Comparison of ENCODE assay signal across 8 cellular contexts in the genomic region with DNA sequence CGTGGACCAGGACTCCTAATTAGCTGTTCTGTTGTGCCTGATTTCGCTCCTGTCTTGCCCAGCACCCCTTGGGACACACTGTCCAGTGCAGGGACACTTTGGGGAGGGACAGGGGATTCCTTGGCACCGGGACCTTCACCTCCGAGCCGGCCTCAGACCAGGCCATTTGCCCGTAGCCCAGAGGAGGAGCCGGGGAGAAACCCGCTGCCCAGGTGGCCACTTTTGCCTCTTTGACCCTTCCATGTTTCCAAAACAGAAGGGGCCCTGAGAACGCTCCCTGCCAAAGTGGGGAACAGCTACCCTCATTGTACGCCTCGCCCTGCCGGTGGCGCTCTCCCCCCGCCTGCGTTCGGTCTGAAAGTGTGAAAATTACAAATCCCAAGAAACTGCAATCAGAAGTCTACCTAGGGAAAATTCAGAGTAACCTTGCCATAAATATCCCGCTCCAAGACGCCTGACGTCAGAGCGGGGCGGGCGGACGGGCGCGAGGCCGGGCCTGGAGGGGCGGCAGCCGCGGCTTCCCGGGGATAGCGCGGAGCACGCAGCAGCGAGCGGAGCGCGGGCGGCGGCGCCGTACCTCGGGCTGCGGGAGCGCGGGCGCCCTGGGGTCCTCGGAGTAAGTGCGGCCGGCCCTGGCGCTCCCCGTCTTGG. TPM values are rescaled to one million over a fixed set of nuclear protein-coding genes. Genes with fewer than 3 reads are reported as not detected.
A peak's percentile ranks its signal among the peaks of the same experiment; 100 is the strongest.
DNase-seq lines count a peak whose midpoint lies in the region; ATAC-seq and TF ChIP-seq lines count a peak whose summit lies in the region.

A gene (plus strand): TSS at position 527 of the 651 bp plus-strand sequence. CDS start 63,927 bp downstream, outside the sequence.

- peak within 1 kb of the TSS; percentile 81 for H4K91ac ChIP-seq in trophoblast cell (ENCODE audit: low read depth, low read length)

- no peaks in the 10 kb centered on the region for H3K9me2 ChIP-seq in GM23248 (ENCODE audit: insufficient read depth)

- H2BK12ac ChIP-seq in trophoblast cell (ENCODE audit: low read length), result peak within 1 kb of the TSS; percentile 51

- H3K36me3 Mint-ChIP-seq in activated naive CD4-positive, alpha-beta T cell treated with anti-CD3 and anti-CD28 coated beads for 36 hours (ENCODE audit: low read depth), result no peaks in the 10 kb centered on the region

- H3K36me3 ChIP-seq in GM23248 (ENCODE audit: low read depth) (no peaks in the 10 kb centered on the region), heart right ventricle (no peaks in the 10 kb centered on the region), trophoblast cell (ENCODE audit: control insufficient read depth in 1 of 2, insufficient read depth in 2 of 2, low read length in 2 of 2) (no peaks in the 10 kb centered on the region)

- H3K23ac ChIP-seq in trophoblast cell (ENCODE audit: low read length), result no peak within 1 kb of the TSS

- ATAC-seq in heart right ventricle, result peak; percentile 82 to 92 (median 90)
- no peak for ATAC-seq in GM19397 (IDR thresholded peaks at IDR 0.05; ENCODE audit: unreplicated experiment)
- ATAC-seq in GM18511 (IDR thresholded peaks at IDR 0.05; ENCODE audit: unreplicated experiment), result no peak
- no peak for ATAC-seq in HG03108 (IDR thresholded peaks at IDR 0.05; ENCODE audit: unreplicated experiment)

- peak; percentile 79 for DNase-seq in GM23248
- peak; percentile 62 to 77 for DNase-seq in heart right ventricle
- DNase-seq in trophoblast cell, result peak; percentile 16 to 59
- no peak for DNase-seq in activated naive CD4-positive, alpha-beta T cell treated with anti-CD3 and anti-CD28 coated beads for 36 hours

- peak within 1 kb of the TSS; percentile 21 for H2BK5ac ChIP-seq in trophoblast cell (ENCODE audit: low read depth, low read length, poor library complexity)

- peak within 1 kb of the TSS; percentile 77 for H3K14ac ChIP-seq in trophoblast cell (ENCODE audit: low read length)

- peak within 1 kb of the TSS; percentile 79 for H3K4me3 ChIP-seq in GM23248
- H3K4me3 ChIP-seq in WI38 (ENCODE audit: low read depth, low read length), result peak within 1 kb of the TSS; percentile 39
- peak within 1 kb of the TSS; percentile 16 to 77 (median 64) for H3K4me3 ChIP-seq in heart right ventricle
- peak within 1 kb of the TSS; percentile 78 for H3K4me3 ChIP-seq in trophoblast cell (ENCODE audit: low read depth, low read length)

- H3K27ac ChIP-seq in GM23248 (no peak within 1 kb of the TSS), heart right ventricle (peak within 1 kb of the TSS in 9 of 10 donors; percentile 53 to 84 (median 69)), trophoblast cell (ENCODE audit: low read depth, low read length) (no peak within 1 kb of the TSS)

- H3K4me3 Mint-ChIP-seq in activated naive CD4-positive, alpha-beta T cell treated with anti-CD3 and anti-CD28 coated beads for 36 hours, result no peak within 1 kb of the TSS

- no peaks in the 10 kb centered on the region for H3K9me3 Mint-ChIP-seq in activated naive CD4-positive, alpha-beta T cell treated with anti-CD3 and anti-CD28 coated beads for 36 hours

- H3K9ac ChIP-seq in GM23248 (peak within 1 kb of the TSS; percentile 76), trophoblast cell (ENCODE audit: low read length) (peak within 1 kb of the TSS; percentile 85)

- H3K27me3 ChIP-seq in GM23248 (replicated peaks; ENCODE audit: insufficient read depth), result no peaks in the 10 kb centered on the region
- peaks cover 0 to 55% (median 0%) of the 10 kb centered on the region in 7 donors for H3K27me3 ChIP-seq in heart right ventricle
- peaks cover 2% of the 10 kb centered on the region for H3K27me3 ChIP-seq in trophoblast cell (ENCODE audit: insufficient read depth, low read length)

- H3K27ac Mint-ChIP-seq in activated naive CD4-positive, alpha-beta T cell treated with anti-CD3 and anti-CD28 coated beads for 36 hours, result no peak within 1 kb of the TSS

- peak within 1 kb of the TSS; percentile 91 for H4K8ac ChIP-seq in trophoblast cell (ENCODE audit: low read depth, low read length)

- no peaks in the 10 kb centered on the region for H3K79me2 ChIP-seq in GM23248 (ENCODE audit: insufficient read depth)
- peaks cover 2% of the 10 kb centered on the region for H3K79me2 ChIP-seq in trophoblast cell (ENCODE audit: control insufficient read depth, insufficient read depth, low read length, poor library complexity)

- peaks cover 19% of the 10 kb centered on the region for H3K4me1 ChIP-seq in GM23248 (ENCODE audit: insufficient read depth)
- peaks cover 0 to 44% (median 21%) of the 10 kb centered on the region in 9 donors for H3K4me1 ChIP-seq in heart right ventricle
- peaks cover 3 to 13% of the 10 kb centered on the region in 2 experiments for H3K4me1 ChIP-seq in trophoblast cell (ENCODE audit: control insufficient read depth in 1 of 2, insufficient read depth in 2 of 2, low read length in 2 of 2)

- no peaks in the 10 kb centered on the region for H3K9me3 ChIP-seq in GM23248 (ENCODE audit: low read depth)
- H3K9me3 ChIP-seq in heart right ventricle, result no peaks in the 10 kb centered on the region
- H3K9me3 ChIP-seq in trophoblast cell (ENCODE audit: insufficient read depth, low read depth, low read length), result peaks cover 2% of the 10 kb centered on the region

- peak within 1 kb of the TSS; percentile 92 for H2BK120ac ChIP-seq in trophoblast cell (ENCODE audit: insufficient read depth, low read length, poor library complexity)

- 0 out of 2 replicates have a peak, but pooled peaks have one; percentile 2 for TF ChIP-seq CTCF in WI38 (IDR thresholded peaks at IDR 0.05; ENCODE audit: low read depth, low read length)
- TF ChIP-seq CTCF in heart right ventricle (IDR thresholded peaks at IDR 0.05), result peak in 4 of 9 donors; percentile 26 to 52 (median 42)

- H4K12ac ChIP-seq in trophoblast cell (ENCODE audit: low read depth, low read length), result peak within 1 kb of the TSS; percentile 54

- H3K18ac ChIP-seq in trophoblast cell (ENCODE audit: low read length), result peak within 1 kb of the TSS; percentile 39

- peaks cover 7% of the 10 kb centered on the region for H3K79me1 ChIP-seq in trophoblast cell (ENCODE audit: low read length)

- H3K27me3 Mint-ChIP-seq in activated naive CD4-positive, alpha-beta T cell treated with anti-CD3 and anti-CD28 coated beads for 36 hours (ENCODE audit: low read depth), result peaks cover 41% of the 10 kb centered on the region

- H3K4me1 Mint-ChIP-seq in activated naive CD4-positive, alpha-beta T cell treated with anti-CD3 and anti-CD28 coated beads for 36 hours (ENCODE audit: low read depth), result peaks cover 5% of the 10 kb centered on the region

- no peak within 1 kb of the TSS for H3K4ac ChIP-seq in trophoblast cell (ENCODE audit: low read depth, low read length)

- H2AFZ ChIP-seq in GM23248 (peak within 1 kb of the TSS; percentile 90), trophoblast cell (ENCODE audit: insufficient read depth, low read length, poor library complexity) (peak within 1 kb of the TSS; percentile 62)

- peak within 1 kb of the TSS; percentile 8 for H2AK5ac ChIP-seq in trophoblast cell (ENCODE audit: low read length)

- intact Hi-C loops in heart right ventricle (cut with DNase I), result loop anchor here in 4 of 10 donors (5.0 kb wide), 3 partner anchors 95 to 1260 kb away; no protein-coding TSS in a partner anchor
- intact Hi-C loops in activated naive CD4-positive, alpha-beta T cell treated with anti-CD3 and anti-CD28 coated beads for 36 hours (cut with micrococcal nuclease), result no loop called here

- no peaks in the 10 kb centered on the region for H4K20me1 ChIP-seq in GM23248 (ENCODE audit: insufficient read depth)

- CTCF ChIA-PET in activated naive CD4-positive, alpha-beta T cell treated with anti-CD3 and anti-CD28 coated beads for 36 hours (lab: Charles Lee), result interaction anchor here (0.6 to 1.3 kb wide), 3 partner anchors 16 to 202 kb away, joined by 3 to 6 read pairs (median 3); no protein-coding TSS in a partner anchor

- H3K4me2 ChIP-seq in GM23248 (ENCODE audit: unreplicated experiment), result peak within 1 kb of the TSS; percentile 92
- peak within 1 kb of the TSS; percentile 80 for H3K4me2 ChIP-seq in trophoblast cell (ENCODE audit: low read length)

- in situ Hi-C loops in GM23248 (cut with MboI), result no loop called here

- 0 out of 2 replicates have a peak, but pooled peaks cover 4% of the 10 kb centered on the region for H3F3A ChIP-seq in GM23248 (ENCODE audit: insufficient read depth)

- 1 to 2% methylated on average over 48 to 51 of the region's 51 CpGs for WGBS in GM23248 (ENCODE audit: low coverage in 1 of 2, low lambda C conversion rate in 2 of 2, missing lambda C conversion rate in 2 of 2), 2 experiments
- WGBS in heart right ventricle, 2 donors, result 4% methylated on average over 45 to 51 of the region's 51 CpGs
- WGBS in trophoblast cell (ENCODE audit: extremely low coverage, insufficient coverage, insufficient read length), result no CpG with 5 or more reads among the region's 51 CpGs

RNA-seq across cellular contexts. Expression of the gene that starts here (rescaled TPM):
- total RNA-seq in GM23248 (2014; rRNA removed; shearing (Covaris generic)), result 5.1 and 5.6 TPM in 2 replicates
- polyA plus RNA-seq in GM23248 (2016; fragmentation: Nextera tagmentation; extraction: Ambion mirVana) (1.8 and 2.0 TPM in 2 replicates), heart right ventricle (10 to 100 TPM in 1 of 2 donors, 1 to 10 TPM in 1; 6.0 to 16.3 TPM)
- 10 to 100 TPM in 9 of 10 donors, 1 to 10 TPM in 1; 7.7 to 25.9 (median 12.2) TPM for total RNA-seq in heart right ventricle
- 8.4 and 9.1 TPM in 2 replicates for polyA plus RNA-seq in trophoblast cell (2013)
- not detected for total RNA-seq in activated naive CD4-positive, alpha-beta T cell treated with anti-CD3 and anti-CD28 coated beads for 36 hours

Comparison
In these comparisons a context has a peak if more than half of its experiments do, and no peak if none do; other contexts are left out.
1. H3K27ac ChIP-seq: peak in heart right ventricle (9 of 10); none in GM23248 (single experiment) and trophoblast cell (single experiment).
2. ATAC-seq: peak in heart right ventricle (8 of 8); none in GM19397 (single experiment), GM18511 (single experiment) and HG03108 (single experiment).
3. Peak in every context shown above with its lines, with median percentiles within 50 percentile points of each other: H3K4me3 ChIP-seq.